ENCODE assay signal across 19 cellular contexts in genomic region chr13:44096906-44097305, GRCh38.
"Had no signal": no experiment of that assay in that cellular context is flagged by ENCODE, and none has a peak within 500 bp of the region (broad histone marks: within the 10 kb centered on the region; RNA-seq: fewer than 3 reads in every experiment).

No MANE protein-coding gene starts in this region.

- H3K4me3 ChIP-seq: body of pancreas, coronary artery, stomach, testis had no signal

- H3K4me1 ChIP-seq: body of pancreas, stomach, testis had no signal

- H3K36me3 Mint-ChIP-seq: activated CD4-positive, alpha-beta memory T cell treated with anti-CD3 and anti-CD28 coated beads for 36 hours; activated naive CD8-positive, alpha-beta T cell treated with anti-CD3 and anti-CD28 coated beads for 36 hours; T-cell had no signal

- H3K9me3 ChIP-seq: body of pancreas, testis had no signal

- ATAC-seq: activated CD4-positive, alpha-beta T cell treated with anti-CD3 and anti-CD28 coated beads for 36 hours; body of pancreas; left ventricle myocardium superior; T-cell had no signal

- H3K4me3 Mint-ChIP-seq: activated CD4-positive, alpha-beta memory T cell treated with anti-CD3 and anti-CD28 coated beads for 36 hours; activated CD4-positive, alpha-beta T cell treated with anti-CD3 and anti-CD28 coated beads for 36 hours; activated naive CD8-positive, alpha-beta T cell treated with anti-CD3 and anti-CD28 coated beads for 36 hours; central memory CD8-positive, alpha-beta T cell; nephron progenitor cell; T-cell had no signal

- H3K4me1 Mint-ChIP-seq: activated CD4-positive, alpha-beta T cell treated with anti-CD3 and anti-CD28 coated beads for 36 hours; central memory CD8-positive, alpha-beta T cell; nephron progenitor cell; T-cell had no signal

- H3K36me3 ChIP-seq: stomach had no signal

- H3K27ac Mint-ChIP-seq: activated CD4-positive, alpha-beta memory T cell treated with anti-CD3 and anti-CD28 coated beads for 36 hours; activated CD4-positive, alpha-beta T cell treated with anti-CD3 and anti-CD28 coated beads for 36 hours; activated naive CD8-positive, alpha-beta T cell treated with anti-CD3 and anti-CD28 coated beads for 36 hours; nephron progenitor cell; T-cell had no signal

- H3K9me3 Mint-ChIP-seq: central memory CD8-positive, alpha-beta T cell had no signal

- H3K27me3 Mint-ChIP-seq: central memory CD8-positive, alpha-beta T cell had no signal

- H3K27me3 ChIP-seq: body of pancreas, stomach, testis had no signal

- H3K27ac ChIP-seq: body of pancreas, coronary artery, stomach, testis had no signal

- DNase-seq: activated CD4-positive, alpha-beta memory T cell treated with anti-CD3 and anti-CD28 coated beads for 36 hours; activated CD4-positive, alpha-beta T cell treated with anti-CD3 and anti-CD28 coated beads for 36 hours; activated gamma-delta T cell treated with Interleukin-2 at 50 U/mL for 16 hours; activated naive CD8-positive, alpha-beta T cell treated with anti-CD3 and anti-CD28 coated beads for 36 hours; activated T-cell treated with anti-CD3 and anti-CD28 coated beads, Interleukin-2, amount 50 U/mL, for 48 hours; amygdala; body of pancreas; foreskin fibroblast; kidney glomerular epithelial cell; left ventricle myocardium superior; mesenchymal stem cell; nephron progenitor cell; stimulated activated CD4-positive, alpha-beta T cell treated with anti-CD3 and anti-CD28 coated beads, Interleukin-1b, Interleukin-23, amount 100 ng/mL, for 48 hours; stomach; T-cell; T-helper 9 cell; testis had no signal
